ENCODE assay signal across 1 cellular context in the genomic region with DNA sequence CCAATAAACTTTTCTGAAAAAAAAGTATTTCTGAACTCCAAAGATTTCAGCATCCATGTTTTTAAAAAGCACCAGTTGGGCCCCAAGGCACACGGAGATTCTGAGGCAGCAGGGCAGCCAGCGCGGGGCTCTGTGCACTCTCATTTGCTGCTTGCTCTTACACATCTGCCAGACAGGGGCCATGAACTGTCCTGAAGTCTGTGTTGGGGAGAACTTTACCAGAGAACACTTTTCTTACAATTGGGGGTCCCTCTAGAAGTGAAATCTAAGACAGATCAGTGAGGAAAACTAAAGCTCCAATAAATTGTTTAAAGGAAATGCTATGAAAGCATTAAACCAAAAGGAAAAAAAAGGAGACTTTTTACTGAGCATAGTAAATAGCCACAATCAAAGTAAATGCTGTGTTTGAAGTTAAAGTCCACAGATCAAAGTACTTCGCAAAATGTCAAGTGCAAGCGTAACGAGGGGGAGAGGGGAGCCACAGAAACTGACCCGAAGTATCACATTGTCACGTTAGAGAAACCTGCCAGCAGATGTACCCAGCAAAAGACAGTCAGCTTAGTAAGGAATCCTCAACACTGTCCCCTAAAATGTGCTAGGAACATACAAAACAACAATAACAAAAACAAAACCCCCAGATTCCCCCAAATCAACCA.
TF ChIP-seq lines count a peak whose summit lies in the region.

No MANE protein-coding gene starts in this region.

TF ChIP-seq in HepG2, 621 proteins besides CTCF, POLR2A, EP300 and RAD21 (continued from another document and continues in another):
- TF ChIP-seq, protein P1, sequence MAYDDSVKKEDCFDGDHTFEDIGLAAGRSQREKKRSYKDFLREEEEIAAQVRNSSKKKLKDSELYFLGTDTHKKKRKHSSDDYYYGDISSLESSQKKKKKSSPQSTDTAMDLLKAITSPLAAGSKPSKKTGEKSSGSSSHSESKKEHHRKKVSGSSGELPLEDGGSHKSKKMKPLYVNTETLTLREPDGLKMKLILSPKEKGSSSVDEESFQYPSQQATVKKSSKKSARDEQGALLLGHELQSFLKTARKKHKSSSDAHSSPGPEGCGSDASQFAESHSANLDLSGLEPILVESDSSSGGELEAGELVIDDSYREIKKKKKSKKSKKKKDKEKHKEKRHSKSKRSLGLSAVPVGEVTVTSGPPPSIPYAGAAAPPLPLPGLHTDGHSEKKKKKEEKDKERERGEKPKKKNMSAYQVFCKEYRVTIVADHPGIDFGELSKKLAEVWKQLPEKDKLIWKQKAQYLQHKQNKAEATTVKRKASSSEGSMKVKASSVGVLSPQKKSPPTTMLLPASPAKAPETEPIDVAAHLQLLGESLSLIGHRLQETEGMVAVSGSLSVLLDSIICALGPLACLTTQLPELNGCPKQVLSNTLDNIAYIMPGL (CRISPR knock-in tag; IDR thresholded peaks at IDR 0.05; ENCODE audit: borderline replicate concordance in 1 of 2, low read depth in 1 of 2): no peak
- TF ChIP-seq ZMYM4 (CRISPR knock-in tag; IDR thresholded peaks at IDR 0.05) (peak; percentile 71), HNRNPH1 (optimal IDR thresholded peaks at IDR 0.05; ENCODE audit: low read depth, low read length) (no peak), ZNF3 (CRISPR knock-in tag; IDR thresholded peaks at IDR 0.05) (no peak), ZNF121 (CRISPR knock-in tag; IDR thresholded peaks at IDR 0.05) (no peak), IRF9 (CRISPR knock-in tag; IDR thresholded peaks at IDR 0.05; ENCODE audit: borderline replicate concordance) (no peak), ZNF878 (CRISPR knock-in tag; IDR thresholded peaks at IDR 0.05) (0 out of 2 replicates have a peak, but pooled peaks have one; percentile 60), SMARCE1 (IDR thresholded peaks at IDR 0.05; ENCODE audit: borderline replicate concordance) (no peak), ZNF607 (CRISPR knock-in tag; IDR thresholded peaks at IDR 0.05; ENCODE audit: borderline replicate concordance) (no peak), CEBPB (IDR thresholded peaks at IDR 0.05; ENCODE audit: borderline replicate concordance, low read depth, low read length) (no peak), CCAR2 (optimal IDR thresholded peaks at IDR 0.05; ENCODE audit: low read depth, low read length) (no peak), TAF15 (IDR thresholded peaks at IDR 0.05; ENCODE audit: low read depth, low read length, poor library complexity, severe bottlenecking) (no peak), ZFP1 (CRISPR knock-in tag; IDR thresholded peaks at IDR 0.05) (0 out of 2 replicates have a peak, but pooled peaks have one; percentile 40), PRPF4 (IDR thresholded peaks at IDR 0.05; ENCODE audit: low read depth, low read length, poor library complexity, severe bottlenecking) (no peak), ATRX (CRISPR knock-in tag; IDR thresholded peaks at IDR 0.05; ENCODE audit: borderline replicate concordance) (no peak), MXD1 (CRISPR knock-in tag; IDR thresholded peaks at IDR 0.05) (no peak), JUN (CRISPR knock-in tag; IDR thresholded peaks at IDR 0.05) (no peak), DMAP1 (CRISPR knock-in tag; IDR thresholded peaks at IDR 0.05) (0 out of 2 replicates have a peak, but pooled peaks have one; percentile 49), SSRP1 (CRISPR knock-in tag; IDR thresholded peaks at IDR 0.05) (no peak), ZNF567 (CRISPR knock-in tag; IDR thresholded peaks at IDR 0.05; ENCODE audit: borderline replicate concordance) (no peak), BRCA1 (CRISPR knock-in tag; IDR thresholded peaks at IDR 0.05) (no peak), NCOA5 (CRISPR knock-in tag; IDR thresholded peaks at IDR 0.05) (no peak), NFRKB (IDR thresholded peaks at IDR 0.05) (no peak), YY1 (IDR thresholded peaks at IDR 0.05; ENCODE audit: insufficient read depth, insufficient replicate concordance, low read depth, low read length) (no peak), KLF13 (CRISPR knock-in tag; IDR thresholded peaks at IDR 0.05) (no peak)
- TF ChIP-seq, protein P2, sequence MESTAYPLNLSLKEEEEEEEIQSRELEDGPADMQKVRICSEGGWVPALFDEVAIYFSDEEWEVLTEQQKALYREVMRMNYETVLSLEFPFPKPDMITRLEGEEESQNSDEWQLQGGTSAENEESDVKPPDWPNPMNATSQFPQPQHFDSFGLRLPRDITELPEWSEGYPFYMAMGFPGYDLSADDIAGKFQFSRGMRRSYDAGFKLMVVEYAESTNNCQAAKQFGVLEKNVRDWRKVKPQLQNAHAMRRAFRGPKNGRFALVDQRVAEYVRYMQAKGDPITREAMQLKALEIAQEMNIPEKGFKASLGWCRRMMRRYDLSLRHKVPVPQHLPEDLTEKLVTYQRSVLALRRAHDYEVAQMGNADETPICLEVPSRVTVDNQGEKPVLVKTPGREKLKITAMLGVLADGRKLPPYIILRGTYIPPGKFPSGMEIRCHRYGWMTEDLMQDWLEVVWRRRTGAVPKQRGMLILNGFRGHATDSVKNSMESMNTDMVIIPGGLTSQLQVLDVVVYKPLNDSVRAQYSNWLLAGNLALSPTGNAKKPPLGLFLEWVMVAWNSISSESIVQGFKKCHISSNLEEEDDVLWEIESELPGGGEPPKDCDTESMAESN (CRISPR knock-in tag; conservative IDR thresholded peaks at IDR 0.05): no peak
- TF ChIP-seq, protein P3, sequence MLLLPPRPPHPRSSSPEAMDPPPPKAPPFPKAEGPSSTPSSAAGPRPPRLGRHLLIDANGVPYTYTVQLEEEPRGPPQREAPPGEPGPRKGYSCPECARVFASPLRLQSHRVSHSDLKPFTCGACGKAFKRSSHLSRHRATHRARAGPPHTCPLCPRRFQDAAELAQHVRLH (CRISPR knock-in tag; IDR thresholded peaks at IDR 0.05; ENCODE audit: borderline replicate concordance, low read depth): peak; percentile 38; the same call in 1 of the 2 replicates
- TF ChIP-seq, protein P4, sequence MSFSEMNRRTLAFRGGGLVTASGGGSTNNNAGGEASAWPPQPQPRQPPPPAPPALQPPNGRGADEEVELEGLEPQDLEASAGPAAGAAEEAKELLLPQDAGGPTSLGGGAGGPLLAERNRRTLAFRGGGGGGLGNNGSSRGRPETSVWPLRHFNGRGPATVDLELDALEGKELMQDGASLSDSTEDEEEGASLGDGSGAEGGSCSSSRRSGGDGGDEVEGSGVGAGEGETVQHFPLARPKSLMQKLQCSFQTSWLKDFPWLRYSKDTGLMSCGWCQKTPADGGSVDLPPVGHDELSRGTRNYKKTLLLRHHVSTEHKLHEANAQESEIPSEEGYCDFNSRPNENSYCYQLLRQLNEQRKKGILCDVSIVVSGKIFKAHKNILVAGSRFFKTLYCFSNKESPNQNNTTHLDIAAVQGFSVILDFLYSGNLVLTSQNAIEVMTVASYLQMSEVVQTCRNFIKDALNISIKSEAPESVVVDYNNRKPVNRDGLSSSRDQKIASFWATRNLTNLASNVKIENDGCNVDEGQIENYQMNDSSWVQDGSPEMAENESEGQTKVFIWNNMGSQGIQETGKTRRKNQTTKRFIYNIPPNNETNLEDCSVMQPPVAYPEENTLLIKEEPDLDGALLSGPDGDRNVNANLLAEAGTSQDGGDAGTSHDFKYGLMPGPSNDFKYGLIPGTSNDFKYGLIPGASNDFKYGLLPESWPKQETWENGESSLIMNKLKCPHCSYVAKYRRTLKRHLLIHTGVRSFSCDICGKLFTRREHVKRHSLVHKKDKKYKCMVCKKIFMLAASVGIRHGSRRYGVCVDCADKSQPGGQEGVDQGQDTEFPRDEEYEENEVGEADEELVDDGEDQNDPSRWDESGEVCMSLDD (CRISPR knock-in tag; IDR thresholded peaks at IDR 0.05; ENCODE audit: borderline replicate concordance): no peak
- TF ChIP-seq, protein P5, sequence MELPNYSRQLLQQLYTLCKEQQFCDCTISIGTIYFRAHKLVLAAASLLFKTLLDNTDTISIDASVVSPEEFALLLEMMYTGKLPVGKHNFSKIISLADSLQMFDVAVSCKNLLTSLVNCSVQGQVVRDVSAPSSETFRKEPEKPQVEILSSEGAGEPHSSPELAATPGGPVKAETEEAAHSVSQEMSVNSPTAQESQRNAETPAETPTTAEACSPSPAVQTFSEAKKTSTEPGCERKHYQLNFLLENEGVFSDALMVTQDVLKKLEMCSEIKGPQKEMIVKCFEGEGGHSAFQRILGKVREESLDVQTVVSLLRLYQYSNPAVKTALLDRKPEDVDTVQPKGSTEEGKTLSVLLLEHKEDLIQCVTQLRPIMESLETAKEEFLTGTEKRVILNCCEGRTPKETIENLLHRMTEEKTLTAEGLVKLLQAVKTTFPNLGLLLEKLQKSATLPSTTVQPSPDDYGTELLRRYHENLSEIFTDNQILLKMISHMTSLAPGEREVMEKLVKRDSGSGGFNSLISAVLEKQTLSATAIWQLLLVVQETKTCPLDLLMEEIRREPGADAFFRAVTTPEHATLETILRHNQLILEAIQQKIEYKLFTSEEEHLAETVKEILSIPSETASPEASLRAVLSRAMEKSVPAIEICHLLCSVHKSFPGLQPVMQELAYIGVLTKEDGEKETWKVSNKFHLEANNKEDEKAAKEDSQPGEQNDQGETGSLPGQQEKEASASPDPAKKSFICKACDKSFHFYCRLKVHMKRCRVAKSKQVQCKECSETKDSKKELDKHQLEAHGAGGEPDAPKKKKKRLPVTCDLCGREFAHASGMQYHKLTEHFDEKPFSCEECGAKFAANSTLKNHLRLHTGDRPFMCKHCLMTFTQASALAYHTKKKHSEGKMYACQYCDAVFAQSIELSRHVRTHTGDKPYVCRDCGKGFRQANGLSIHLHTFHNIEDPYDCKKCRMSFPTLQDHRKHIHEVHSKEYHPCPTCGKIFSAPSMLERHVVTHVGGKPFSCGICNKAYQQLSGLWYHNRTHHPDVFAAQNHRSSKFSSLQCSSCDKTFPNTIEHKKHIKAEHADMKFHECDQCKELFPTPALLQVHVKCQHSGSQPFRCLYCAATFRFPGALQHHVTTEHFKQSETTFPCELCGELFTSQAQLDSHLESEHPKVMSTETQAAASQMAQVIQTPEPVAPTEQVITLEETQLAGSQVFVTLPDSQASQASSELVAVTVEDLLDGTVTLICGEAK (IDR thresholded peaks at IDR 0.05): no peak
- TF ChIP-seq, protein P5 (CRISPR knock-in tag; IDR thresholded peaks at IDR 0.05): no peak
- TF ChIP-seq, protein P6, sequence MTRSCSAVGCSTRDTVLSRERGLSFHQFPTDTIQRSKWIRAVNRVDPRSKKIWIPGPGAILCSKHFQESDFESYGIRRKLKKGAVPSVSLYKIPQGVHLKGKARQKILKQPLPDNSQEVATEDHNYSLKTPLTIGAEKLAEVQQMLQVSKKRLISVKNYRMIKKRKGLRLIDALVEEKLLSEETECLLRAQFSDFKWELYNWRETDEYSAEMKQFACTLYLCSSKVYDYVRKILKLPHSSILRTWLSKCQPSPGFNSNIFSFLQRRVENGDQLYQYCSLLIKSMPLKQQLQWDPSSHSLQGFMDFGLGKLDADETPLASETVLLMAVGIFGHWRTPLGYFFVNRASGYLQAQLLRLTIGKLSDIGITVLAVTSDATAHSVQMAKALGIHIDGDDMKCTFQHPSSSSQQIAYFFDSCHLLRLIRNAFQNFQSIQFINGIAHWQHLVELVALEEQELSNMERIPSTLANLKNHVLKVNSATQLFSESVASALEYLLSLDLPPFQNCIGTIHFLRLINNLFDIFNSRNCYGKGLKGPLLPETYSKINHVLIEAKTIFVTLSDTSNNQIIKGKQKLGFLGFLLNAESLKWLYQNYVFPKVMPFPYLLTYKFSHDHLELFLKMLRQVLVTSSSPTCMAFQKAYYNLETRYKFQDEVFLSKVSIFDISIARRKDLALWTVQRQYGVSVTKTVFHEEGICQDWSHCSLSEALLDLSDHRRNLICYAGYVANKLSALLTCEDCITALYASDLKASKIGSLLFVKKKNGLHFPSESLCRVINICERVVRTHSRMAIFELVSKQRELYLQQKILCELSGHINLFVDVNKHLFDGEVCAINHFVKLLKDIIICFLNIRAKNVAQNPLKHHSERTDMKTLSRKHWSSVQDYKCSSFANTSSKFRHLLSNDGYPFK (CRISPR knock-in tag; IDR thresholded peaks at IDR 0.05; ENCODE audit: borderline replicate concordance): no peak
- TF ChIP-seq, protein P7, sequence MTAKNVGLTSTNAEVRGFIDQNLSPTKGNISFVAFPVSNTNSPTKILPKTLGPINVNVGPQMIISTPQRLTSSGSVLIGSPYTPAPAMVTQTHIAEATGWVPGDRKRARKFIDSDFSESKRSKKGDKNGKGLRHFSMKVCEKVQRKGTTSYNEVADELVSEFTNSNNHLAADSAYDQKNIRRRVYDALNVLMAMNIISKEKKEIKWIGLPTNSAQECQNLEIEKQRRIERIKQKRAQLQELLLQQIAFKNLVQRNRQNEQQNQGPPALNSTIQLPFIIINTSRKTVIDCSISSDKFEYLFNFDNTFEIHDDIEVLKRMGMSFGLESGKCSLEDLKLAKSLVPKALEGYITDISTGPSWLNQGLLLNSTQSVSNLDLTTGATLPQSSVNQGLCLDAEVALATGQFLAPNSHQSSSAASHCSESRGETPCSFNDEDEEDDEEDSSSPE (CRISPR knock-in tag; IDR thresholded peaks at IDR 0.05): no peak
